8 cellular contexts compared by ENCODE assay signal in the genomic region with DNA sequence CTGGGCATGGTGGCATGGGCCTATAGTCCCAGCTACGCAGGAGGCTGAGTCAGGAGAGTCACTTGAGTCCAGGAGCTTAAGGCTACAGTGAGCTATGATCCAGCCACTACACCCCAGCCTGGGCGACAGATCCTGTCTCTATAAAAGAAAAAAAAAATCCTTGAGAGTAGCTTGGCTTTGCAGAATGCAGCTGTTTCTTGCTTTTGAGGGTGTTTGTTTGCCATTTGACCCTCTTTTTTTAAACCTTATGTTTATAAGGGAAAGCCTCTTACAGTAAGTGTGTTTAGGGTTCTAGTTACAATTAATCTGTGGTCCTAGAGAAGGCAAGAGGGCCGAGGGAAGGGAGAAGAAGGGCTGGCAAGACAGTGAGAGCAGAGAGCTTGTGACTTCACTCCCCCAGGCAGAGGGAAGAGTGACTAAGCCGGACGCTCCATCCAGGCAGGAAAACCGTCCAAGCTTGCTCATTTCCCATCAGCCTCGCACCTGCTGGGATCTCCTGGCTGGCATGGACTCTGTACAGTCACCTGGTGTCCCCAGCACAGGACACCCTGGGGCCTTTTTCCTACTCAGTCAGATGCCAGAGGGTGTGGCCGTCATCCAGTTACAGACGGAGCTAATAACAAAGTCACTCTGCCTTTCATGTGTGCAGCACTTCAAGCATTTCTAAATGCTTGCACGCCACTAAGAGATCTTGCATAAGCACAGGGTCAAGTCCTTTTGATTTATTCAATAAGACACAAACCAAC. TPM values are rescaled to one million over a fixed set of nuclear protein-coding genes. Genes with fewer than 3 reads are reported as not detected.
DNase-seq lines count a peak whose midpoint lies in the region; ATAC-seq lines count a peak whose summit lies in the region.

No MANE protein-coding gene starts in this region.

- no peaks in the 10 kb centered on the region for H3K27me3 ChIP-seq in duodenal mucosa (ENCODE audit: control insufficient read depth in 1 of 2, insufficient read depth in 2 of 2, low read length in 2 of 2)
- no peaks in the 10 kb centered on the region for H3K27me3 ChIP-seq in effector memory CD4-positive, alpha-beta T cell (replicated peaks; ENCODE audit: control insufficient read depth, insufficient read depth, low read length, poor library complexity, severe bottlenecking)

- H3K9me3 ChIP-seq in duodenal mucosa (ENCODE audit: control insufficient read depth in 1 of 2, low read length in 2 of 2), result no peaks in the 10 kb centered on the region
- no peaks in the 10 kb centered on the region for H3K9me3 ChIP-seq in effector memory CD4-positive, alpha-beta T cell (ENCODE audit: control insufficient read depth, low read length)

- H3K4me3 ChIP-seq in duodenal mucosa (ENCODE audit: low read depth in 1 of 2, low read length in 2 of 2), result no peak overlapping the region
- no peak overlapping the region for H3K4me3 ChIP-seq in effector memory CD4-positive, alpha-beta T cell (ENCODE audit: insufficient read depth, low read depth, low read length, poor library complexity, severe bottlenecking)

- H3K9ac ChIP-seq in duodenal mucosa (ENCODE audit: low read depth in 1 of 2, low read length in 2 of 2), result no peak overlapping the region

- ATAC-seq in GM21447 (IDR thresholded peaks at IDR 0.05; ENCODE audit: unreplicated experiment), result no peak
- ATAC-seq in HG03432 (IDR thresholded peaks at IDR 0.05; ENCODE audit: unreplicated experiment), result no peak

- peak overlapping the region; percentile 58 for H3K27ac ChIP-seq in duodenal mucosa (ENCODE audit: low read depth, low read length)
- H3K27ac ChIP-seq in effector memory CD4-positive, alpha-beta T cell (ENCODE audit: insufficient read depth, low read length, poor library complexity, severe bottlenecking), result no peak overlapping the region

- H3K4me1 ChIP-seq in duodenal mucosa (ENCODE audit: control insufficient read depth in 1 of 2, insufficient read depth in 2 of 2, low read length in 2 of 2), result peaks cover 19 to 24% of the 10 kb centered on the region in 2 donors
- no peaks in the 10 kb centered on the region for H3K4me1 ChIP-seq in effector memory CD4-positive, alpha-beta T cell (ENCODE audit: control insufficient read depth, insufficient read depth, low read length, poor library complexity, severe bottlenecking)

- H3K36me3 ChIP-seq in duodenal mucosa (ENCODE audit: control insufficient read depth in 1 of 2, insufficient read depth in 2 of 2, low read length in 2 of 2), result no peaks in the 10 kb centered on the region
- H3K36me3 ChIP-seq in effector memory CD4-positive, alpha-beta T cell (ENCODE audit: control insufficient read depth, insufficient read depth, low read length), result no peaks in the 10 kb centered on the region

- peak; percentile 67 for DNase-seq in GM04504 (ENCODE audit: low read depth)
- peak; percentile 30 for DNase-seq in NCI-H748 treated with DMSO at 0.1 percent for 48 hours (lab: John Stamatoyannopoulos, UW)
- DNase-seq in myocyte (ENCODE audit: low read depth), result peak; percentile 77
- no peak for DNase-seq in effector memory CD4-positive, alpha-beta T cell
- DNase-seq in CD1c-positive myeloid dendritic cell (ENCODE audit: extremely low spot score), result no peak

RNA-seq across cellular contexts. Expression of gene PSEN2, which starts 55.5 kb away (rescaled TPM):
- total RNA-seq in myocyte, result 266 and 305 TPM in 2 replicates
- 58.6 TPM for polyA plus RNA-seq in myocyte (2012)

Comparison
In these comparisons a context has a peak if more than half of its experiments do, and no peak if none do; other contexts are left out.
1. DNase-seq: peak in GM04504 (single experiment), NCI-H748 treated with DMSO at 0.1 percent for 48 hours (single experiment) and myocyte (single experiment); none in effector memory CD4-positive, alpha-beta T cell (0 of 3) and CD1c-positive myeloid dendritic cell (single experiment).